In the genomic region with DNA sequence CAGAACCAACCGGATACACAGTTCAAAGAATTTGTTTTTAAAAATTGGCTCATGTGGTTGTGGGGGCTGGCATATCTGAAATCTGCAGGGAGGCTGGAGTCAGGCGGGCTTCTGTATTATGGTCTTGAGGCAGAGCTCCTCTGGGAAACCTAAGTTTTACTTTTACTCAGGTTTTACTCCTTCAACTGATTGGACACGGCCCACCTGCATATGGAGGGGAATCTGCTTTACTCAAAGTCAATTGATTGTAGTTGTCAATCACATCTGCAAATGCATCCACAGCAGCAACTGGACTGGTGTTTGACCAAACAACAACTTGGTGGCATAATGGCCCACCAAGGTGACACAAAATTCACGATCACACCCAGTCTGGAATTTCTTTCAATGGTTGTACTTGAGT, we compare ENCODE assay signal across 19 cellular contexts.
DNase-seq lines count a peak whose midpoint lies in the region; ATAC-seq and TF ChIP-seq lines count a peak whose summit lies in the region.
"Had no signal": no experiment of that assay in that cellular context is flagged by ENCODE, and none has a peak within 500 bp of the region (broad histone marks: within the 10 kb centered on the region; RNA-seq: fewer than 3 reads in every experiment).

No MANE protein-coding gene starts in this region.

- TF ChIP-seq CTCF in lung (IDR thresholded peaks at IDR 0.05; ENCODE audit: control extremely low read depth, extremely low read depth) (no peak), stomach (IDR thresholded peaks at IDR 0.05) (no peak)

- no peak for TF ChIP-seq EP300 in stomach (IDR thresholded peaks at IDR 0.05)

- no peaks in the 10 kb centered on the region for H3K27me3 Mint-ChIP-seq in activated naive CD4-positive, alpha-beta T cell treated with anti-CD3 and anti-CD28 coated beads, Interleukin-2, amount 50 U/mL, for 24 hours
- peaks cover 2% of the 10 kb centered on the region for H3K27me3 Mint-ChIP-seq in activated CD8-positive, alpha-beta memory T cell treated with anti-CD3 and anti-CD28 coated beads, Interleukin-2, amount 10 ng/mL, durations not matched to agents 7 days and 5 days
- H3K27me3 Mint-ChIP-seq: B cell; CD4-positive, CD25-positive, alpha-beta regulatory T cell had no signal

- H3K9me3 ChIP-seq in lung (ENCODE audit: control insufficient read depth in 2 of 2, insufficient read depth in 1 of 2, low read length in 1 of 2) (peaks cover 0 to 21% of the 10 kb centered on the region in 2 donors), stomach (peaks cover 2 to 21% (median 14%) of the 10 kb centered on the region in 4 donors)

- DNase-seq in activated naive CD4-positive, alpha-beta T cell treated with anti-CD3 and anti-CD28 coated beads, Interleukin-2, amount 50 U/mL, for 16 hours = no peak
- DNase-seq in activated CD8-positive, alpha-beta memory T cell treated with anti-CD3 and anti-CD28 coated beads, Interleukin-2, amount 10 ng/mL, durations not matched to agents 7 days and 5 days = peak; percentile 7
- DNase-seq in lung (ENCODE audit: low spot score) = peak; percentile 13
- DNase-seq in stomach = peak; percentile 10
- no peak for DNase-seq in T1000 (lab: John Stamatoyannopoulos, UW)
- DNase-seq: CD4-positive, CD25-positive, alpha-beta regulatory T cell; CD8-positive, alpha-beta memory T cell; COR-L47; DMS 273 treated with DMSO at 0.1 percent for 48 hours; DMS53; DND-41; GOT3; H7 had no signal

- CTCF ChIA-PET in activated CD8-positive, alpha-beta memory T cell treated with anti-CD3 and anti-CD28 coated beads, Interleukin-2, amount 10 ng/mL, durations not matched to agents 7 days and 5 days (lab: Charles Lee) = no interaction called here

- H3K27ac ChIP-seq in lung (ENCODE audit: low read depth in 1 of 2, low read length in 1 of 2) (no peak overlapping the region), stomach (no peak overlapping the region)
- H3K27ac ChIP-seq: BLaER1 treated with 17β-estradiol and CSF1 and Interleukin-3, amounts not matched to agents 10 nM and 100 nM had no signal

- H3K36me3 Mint-ChIP-seq in activated naive CD4-positive, alpha-beta T cell treated with anti-CD3 and anti-CD28 coated beads, Interleukin-2, amount 50 U/mL, for 24 hours = peaks cover 2% of the 10 kb centered on the region
- H3K36me3 Mint-ChIP-seq in activated CD8-positive, alpha-beta memory T cell treated with anti-CD3 and anti-CD28 coated beads, Interleukin-2, amount 10 ng/mL, durations not matched to agents 7 days and 5 days = no peaks in the 10 kb centered on the region
- H3K36me3 Mint-ChIP-seq: CD4-positive, CD25-positive, alpha-beta regulatory T cell had no signal

- H3K27ac Mint-ChIP-seq in activated naive CD4-positive, alpha-beta T cell treated with anti-CD3 and anti-CD28 coated beads, Interleukin-2, amount 50 U/mL, for 24 hours = peak overlapping the region; percentile 30
- H3K27ac Mint-ChIP-seq in activated CD8-positive, alpha-beta memory T cell treated with anti-CD3 and anti-CD28 coated beads, Interleukin-2, amount 10 ng/mL, durations not matched to agents 7 days and 5 days = no peak overlapping the region
- H3K27ac Mint-ChIP-seq: B cell; CD4-positive, CD25-positive, alpha-beta regulatory T cell; CD8-positive, alpha-beta memory T cell had no signal

- H3K36me3 ChIP-seq in lung (ENCODE audit: control insufficient read depth in 2 of 2, insufficient read depth in 2 of 2, low read length in 2 of 2) = no peaks in the 10 kb centered on the region
- H3K36me3 ChIP-seq in stomach = no peaks in the 10 kb centered on the region

- H3K4me1 Mint-ChIP-seq in activated naive CD4-positive, alpha-beta T cell treated with anti-CD3 and anti-CD28 coated beads, Interleukin-2, amount 50 U/mL, for 24 hours = no peaks in the 10 kb centered on the region
- no peaks in the 10 kb centered on the region for H3K4me1 Mint-ChIP-seq in activated CD8-positive, alpha-beta memory T cell treated with anti-CD3 and anti-CD28 coated beads, Interleukin-2, amount 10 ng/mL, durations not matched to agents 7 days and 5 days
- H3K4me1 Mint-ChIP-seq: B cell; CD4-positive, CD25-positive, alpha-beta regulatory T cell; CD8-positive, alpha-beta memory T cell had no signal

- H3K27me3 ChIP-seq in lung (ENCODE audit: control insufficient read depth, insufficient read depth) (no peaks in the 10 kb centered on the region), stomach (no peaks in the 10 kb centered on the region)

- whole genome bisulfite sequencing in lung, 2 donors = 93 to 100% methylated on average over 4 of the region's 4 CpGs
- WGBS in stomach, 5 donors = 87 to 97% (median 93%) methylated on average over 4 of the region's 4 CpGs

- H3K4me1 ChIP-seq in lung (ENCODE audit: control insufficient read depth in 2 of 2, insufficient read depth in 2 of 2, low read length in 2 of 2) = peaks cover 0 to 15% of the 10 kb centered on the region in 2 donors
- H3K4me1 ChIP-seq in stomach = no peaks in the 10 kb centered on the region

- ATAC-seq in activated CD8-positive, alpha-beta memory T cell treated with anti-CD3 and anti-CD28 coated beads, Interleukin-2, amount 10 ng/mL, durations not matched to agents 7 days and 5 days = no peak
- ATAC-seq in lung (ENCODE audit: insufficient read depth, low FRiP score) = no peak
- ATAC-seq in GM21390 (IDR thresholded peaks at IDR 0.05; ENCODE audit: unreplicated experiment) = no peak
- ATAC-seq in GM19467 (IDR thresholded peaks at IDR 0.05; ENCODE audit: unreplicated experiment) = no peak
- ATAC-seq: HCT116 had no signal

- H3K9me3 Mint-ChIP-seq in activated naive CD4-positive, alpha-beta T cell treated with anti-CD3 and anti-CD28 coated beads, Interleukin-2, amount 50 U/mL, for 24 hours = no peaks in the 10 kb centered on the region
- peaks cover 5% of the 10 kb centered on the region for H3K9me3 Mint-ChIP-seq in activated CD8-positive, alpha-beta memory T cell treated with anti-CD3 and anti-CD28 coated beads, Interleukin-2, amount 10 ng/mL, durations not matched to agents 7 days and 5 days (ENCODE audit: low read depth)

- no peak for TF ChIP-seq POLR2A in stomach (IDR thresholded peaks at IDR 0.05)

- intact Hi-C loops in stomach (cut with DNase I; ENCODE audit: low total_unique reads) = no loop called here

- H3K4me3 Mint-ChIP-seq in activated naive CD4-positive, alpha-beta T cell treated with anti-CD3 and anti-CD28 coated beads, Interleukin-2, amount 50 U/mL, for 24 hours = no peak overlapping the region
- no peak overlapping the region for H3K4me3 Mint-ChIP-seq in activated CD8-positive, alpha-beta memory T cell treated with anti-CD3 and anti-CD28 coated beads, Interleukin-2, amount 10 ng/mL, durations not matched to agents 7 days and 5 days
- H3K4me3 Mint-ChIP-seq: B cell; CD4-positive, CD25-positive, alpha-beta regulatory T cell; CD8-positive, alpha-beta memory T cell had no signal

- H3K4me3 ChIP-seq in lung (no peak overlapping the region), stomach (no peak overlapping the region)
- H3K4me3 ChIP-seq: BLaER1 treated with 17β-estradiol and CSF1 and Interleukin-3, amounts not matched to agents 10 nM and 100 nM had no signal

Comparison
In these comparisons a context has a peak if more than half of its experiments do, and no peak if none do; other contexts are left out.
1. DNase-seq: peak in activated CD8-positive, alpha-beta memory T cell treated with anti-CD3 and anti-CD28 coated beads, Interleukin-2, amount 10 ng/mL, durations not matched to agents 7 days and 5 days (single experiment), lung (single experiment) and stomach (single experiment); none in activated naive CD4-positive, alpha-beta T cell treated with anti-CD3 and anti-CD28 coated beads, Interleukin-2, amount 50 U/mL, for 16 hours (single experiment) and T1000 (single experiment).